Comparison of ENCODE assay signal across 22 cellular contexts in genomic region chr20:37222086-37222485, GRCh38. TPM values are rescaled to one million over a fixed set of nuclear protein-coding genes. Genes with fewer than 3 reads are reported as not detected.
DNase-seq lines count a peak whose midpoint lies in the region; ATAC-seq and TF ChIP-seq lines count a peak whose summit lies in the region.
"Had no signal": no experiment of that assay in that cellular context is flagged by ENCODE, and none has a peak within 500 bp of the region (broad histone marks: within the 10 kb centered on the region; RNA-seq: fewer than 3 reads in every experiment).

No MANE protein-coding gene starts in this region.

- H3K4me1 Mint-ChIP-seq in activated naive CD4-positive, alpha-beta T cell treated with anti-CD3 and anti-CD28 coated beads, Interleukin-2, amount 10 ng/mL, durations not matched to agents 7 days and 5 days = no peaks in the 10 kb centered on the region

- H3K27me3 Mint-ChIP-seq in activated naive CD4-positive, alpha-beta T cell treated with anti-CD3 and anti-CD28 coated beads, Interleukin-2, amount 10 ng/mL, durations not matched to agents 7 days and 5 days = no peaks in the 10 kb centered on the region

- H3K4me1 ChIP-seq in gastroesophageal sphincter (peaks cover 7 to 49% (median 13%) of the 10 kb centered on the region in 3 donors), psoas muscle (peaks cover 36% of the 10 kb centered on the region)

- H3K36me3 Mint-ChIP-seq in activated naive CD4-positive, alpha-beta T cell treated with anti-CD3 and anti-CD28 coated beads, Interleukin-2, amount 10 ng/mL, durations not matched to agents 7 days and 5 days = peaks cover 45% of the 10 kb centered on the region
- peaks cover 11 to 22% of the 10 kb centered on the region in 2 donors for H3K36me3 Mint-ChIP-seq in activated naive CD4-positive, alpha-beta T cell treated with anti-CD3 and anti-CD28 coated beads, Interleukin-2, amount 50 U/mL, for 72 hours

- 90 to 100% methylated on average over 3 to 4 of the region's 4 CpGs for WGBS in gastroesophageal sphincter (ENCODE audit: low coverage in 1 of 2), 2 donors
- WGBS in psoas muscle, 3 donors = 79 to 86% (median 80%) methylated on average over 4 of the region's 4 CpGs

- CTCF ChIA-PET in activated naive CD4-positive, alpha-beta T cell treated with anti-CD3 and anti-CD28 coated beads, Interleukin-2, amount 10 ng/mL, durations not matched to agents 7 days and 5 days (lab: Charles Lee) = no interaction called here

- TF ChIP-seq CTCF in gastroesophageal sphincter (IDR thresholded peaks at IDR 0.05) = no peak
- TF ChIP-seq CTCF in psoas muscle (IDR thresholded peaks at IDR 0.05) = no peak

- no peak for TF ChIP-seq EP300 in gastroesophageal sphincter (IDR thresholded peaks at IDR 0.05)

- no peak for TF ChIP-seq POLR2A in gastroesophageal sphincter (IDR thresholded peaks at IDR 0.05)

- H3K9me3 ChIP-seq in gastroesophageal sphincter = no peaks in the 10 kb centered on the region
- no peaks in the 10 kb centered on the region for H3K9me3 ChIP-seq in psoas muscle
- H3K9me3 ChIP-seq: SK-N-SH had no signal

- DNase-seq in activated naive CD4-positive, alpha-beta T cell treated with anti-CD3 and anti-CD28 coated beads, Interleukin-2, amount 10 ng/mL, durations not matched to agents 7 days and 5 days = no peak
- no peak for DNase-seq in activated naive CD4-positive, alpha-beta T cell treated with anti-CD3 and anti-CD28 coated beads, Interleukin-2, amount 50 U/mL, for 72 hours (ENCODE audit: low spot score in 2 of 2)
- DNase-seq in psoas muscle (no peak), dedifferentiated amniotic fluid mesenchymal stem cell (ENCODE audit: extremely low spot score) (no peak)
- DNase-seq: 8988T; CD8-positive, alpha-beta T cell; DMS153; Kasumi-1; NCI-H1436; NCI-H187 treated with DMSO at 0.1 percent for 48 hours; NCI-H510A; SIG-M5; SK-N-SH had no signal

- H3K27me3 ChIP-seq in gastroesophageal sphincter (no peaks in the 10 kb centered on the region), psoas muscle (ENCODE audit: insufficient read depth in 3 of 3, low read length in 2 of 3) (no peaks in the 10 kb centered on the region)
- H3K27me3 ChIP-seq: BLaER1 treated with 17β-estradiol and CSF1 and Interleukin-3, amounts not matched to agents 10 nM and 100 nM had no signal

- ATAC-seq in activated naive CD4-positive, alpha-beta T cell treated with anti-CD3 and anti-CD28 coated beads, Interleukin-2, amount 50 U/mL, for 72 hours = no peak
- no peak for ATAC-seq in gastroesophageal sphincter
- ATAC-seq in psoas muscle = peak in 3 of 4 donors; percentile 50 to 58 (median 52)
- ATAC-seq in GM21786 (IDR thresholded peaks at IDR 0.05; ENCODE audit: unreplicated experiment) = no peak
- no peak for ATAC-seq in HG02642 (IDR thresholded peaks at IDR 0.05; ENCODE audit: poor library complexity, unreplicated experiment)
- no peak for ATAC-seq in GM18519 (IDR thresholded peaks at IDR 0.05; ENCODE audit: low FRiP score, unreplicated experiment)
- ATAC-seq: CD8-positive, alpha-beta T cell; Panc1 had no signal

- no peak overlapping the region for H3K4me3 ChIP-seq in gastroesophageal sphincter
- no peak overlapping the region for H3K4me3 ChIP-seq in psoas muscle
- H3K4me3 ChIP-seq: BLaER1 treated with 17β-estradiol and CSF1 and Interleukin-3, amounts not matched to agents 10 nM and 100 nM had no signal

- peak overlapping the region in 3 of 4 donors; percentile 63 to 68 (median 66) for H3K27ac ChIP-seq in gastroesophageal sphincter
- no peak overlapping the region for H3K27ac ChIP-seq in psoas muscle

- H3K27ac Mint-ChIP-seq in activated naive CD4-positive, alpha-beta T cell treated with anti-CD3 and anti-CD28 coated beads, Interleukin-2, amount 10 ng/mL, durations not matched to agents 7 days and 5 days = peak overlapping the region; percentile 69
- peak overlapping the region in 1 of 2 donors; percentile 72 for H3K27ac Mint-ChIP-seq in activated naive CD4-positive, alpha-beta T cell treated with anti-CD3 and anti-CD28 coated beads, Interleukin-2, amount 50 U/mL, for 72 hours
- H3K27ac Mint-ChIP-seq: CD8-positive, alpha-beta T cell had no signal

- H3K4me3 Mint-ChIP-seq in activated naive CD4-positive, alpha-beta T cell treated with anti-CD3 and anti-CD28 coated beads, Interleukin-2, amount 10 ng/mL, durations not matched to agents 7 days and 5 days = no peak overlapping the region
- H3K4me3 Mint-ChIP-seq: CD8-positive, alpha-beta T cell had no signal

- H3K36me3 ChIP-seq in gastroesophageal sphincter (peaks cover 0 to 66% of the 10 kb centered on the region in 2 donors), psoas muscle (ENCODE audit: insufficient read depth in 1 of 2, low read depth in 1 of 2) (peaks cover 16 to 65% of the 10 kb centered on the region in 2 donors)

- no peaks in the 10 kb centered on the region for H3K9me3 Mint-ChIP-seq in activated naive CD4-positive, alpha-beta T cell treated with anti-CD3 and anti-CD28 coated beads, Interleukin-2, amount 10 ng/mL, durations not matched to agents 7 days and 5 days
- no peaks in the 10 kb centered on the region for H3K9me3 Mint-ChIP-seq in activated naive CD4-positive, alpha-beta T cell treated with anti-CD3 and anti-CD28 coated beads, Interleukin-2, amount 50 U/mL, for 72 hours
- H3K9me3 Mint-ChIP-seq: CD8-positive, alpha-beta T cell had no signal

- intact Hi-C loops in psoas muscle (cut with DNase I) = no loop called here

RNA-seq across cellular contexts. Expression of gene GHRH, which starts 39.5 kb away (rescaled TPM):
- total RNA-seq in activated naive CD4-positive, alpha-beta T cell treated with anti-CD3 and anti-CD28 coated beads, Interleukin-2, amount 50 U/mL, for 72 hours = not detected
- not detected for total RNA-seq in gastroesophageal sphincter
- total RNA-seq in psoas muscle = not detected
- not detected for polyA plus RNA-seq in psoas muscle
- total RNA-seq: CD8-positive, alpha-beta T cell; G401; H1; MCF 10A had no signal
- polyA plus RNA-seq: H1, SK-N-SH had no signal

RNA-seq across cellular contexts. Expression of gene MROH8, which starts 42.7 kb away (rescaled TPM):
- total RNA-seq in activated naive CD4-positive, alpha-beta T cell treated with anti-CD3 and anti-CD28 coated beads, Interleukin-2, amount 50 U/mL, for 72 hours = 1 to 10 TPM in 1 of 2 donors, under 1 TPM in 1; 0.27 to 3.3 TPM
- 1 to 10 TPM; 1.6 to 6.2 (median 3.2) TPM for total RNA-seq in gastroesophageal sphincter
- total RNA-seq in psoas muscle = 1 to 10 TPM; 4.1 to 5.5 (median 4.8) TPM
- polyA plus RNA-seq in psoas muscle = 1 to 10 TPM in 2 of 3 donors, under 1 TPM in 1; 0.99 to 3.7 (median 3.4) TPM

RNA-seq across cellular contexts. Expression of gene RPN2, which starts 43.0 kb away (rescaled TPM):
- 100 to 1,000 TPM; 104 to 132 TPM for total RNA-seq in activated naive CD4-positive, alpha-beta T cell treated with anti-CD3 and anti-CD28 coated beads, Interleukin-2, amount 50 U/mL, for 72 hours
- total RNA-seq in gastroesophageal sphincter = 100 to 1,000 TPM in 3 of 4 donors, 10 to 100 TPM in 1; 86.7 to 114 (median 110) TPM
- total RNA-seq in psoas muscle = 100 to 1,000 TPM in 1 of 4 donors, 10 to 100 TPM in 3; 66.4 to 129 (median 94.2) TPM
- polyA plus RNA-seq in psoas muscle = 100 to 1,000 TPM in 2 of 3 donors, 10 to 100 TPM in 1; 91.7 to 131 (median 113) TPM

Comparison
In these comparisons a context has a peak if more than half of its experiments do, and no peak if none do; other contexts are left out.
1. ATAC-seq: peak in psoas muscle (3 of 4); none in activated naive CD4-positive, alpha-beta T cell treated with anti-CD3 and anti-CD28 coated beads, Interleukin-2, amount 50 U/mL, for 72 hours (0 of 2), gastroesophageal sphincter (single experiment), GM21786 (single experiment), HG02642 (single experiment) and GM18519 (single experiment).